Comparison of ENCODE assay signal across 8 cellular contexts in genomic region chr1:101026394-101026788, GRCh38. TPM values are rescaled to one million over a fixed set of nuclear protein-coding genes. Genes with fewer than 3 reads are reported as not detected.
DNase-seq lines count a peak whose midpoint lies in the region; ATAC-seq, FAIRE-seq and TF ChIP-seq lines count a peak whose summit lies in the region.

No MANE protein-coding gene starts in this region.

- H2BK15ac ChIP-seq in H9 (ENCODE audit: low read depth, low read length): no peak overlapping the region

- peaks cover 5% of the 10 kb centered on the region for H3K23me2 ChIP-seq in H9 (ENCODE audit: insufficient read length, low read depth, low read length, poor library complexity, severe bottlenecking)

- no peak overlapping the region for H3T11ph ChIP-seq in H9 (ENCODE audit: low read length)

- no peak overlapping the region for H3K27ac ChIP-seq in H9 (ENCODE audit: insufficient read length, low read depth, low read length)
- H3K27ac ChIP-seq in VCaP: peak overlapping the region; percentile 80
- H3K27ac ChIP-seq in gastroesophageal sphincter: peak overlapping the region; percentile 43 to 91 (median 87)
- peak overlapping the region; percentile 81 to 95 for H3K27ac ChIP-seq in small intestine (ENCODE audit: low read depth in 1 of 2, low read length in 1 of 2)

- no peak overlapping the region for H3K18ac ChIP-seq in H9 (ENCODE audit: insufficient read length, low read depth, low read length)

- TF ChIP-seq EP300 in gastroesophageal sphincter (IDR thresholded peaks at IDR 0.05): no peak

- H3K4me2 ChIP-seq in H9 (ENCODE audit: insufficient read depth, insufficient read length, low read length): peak overlapping the region; percentile 56

- no CpG with 5 or more reads among the region's 5 CpGs for WGBS in H9 (ENCODE audit: extremely low coverage, insufficient read length, low lambda C conversion rate)
- 49 to 55% methylated on average over 2 to 5 of the region's 5 CpGs for WGBS in gastroesophageal sphincter (ENCODE audit: low coverage in 1 of 2), 2 donors
- WGBS in small intestine, 3 donors: 14 to 28% (median 14%) methylated on average over 5 of the region's 5 CpGs

- H2AFZ ChIP-seq in H9 (ENCODE audit: low read length): no peak overlapping the region

- peak overlapping the region; percentile 93; the same call in 1 of the 2 replicates for H3K14ac ChIP-seq in H9 (ENCODE audit: insufficient read depth, low read length)

- H3K27ac Mint-ChIP-seq in H9: peak overlapping the region; percentile 59 to 99 (median 95)

- H3K4me3 ChIP-seq in gastroesophageal sphincter (peak overlapping the region; percentile 77 to 79), small intestine (ENCODE audit: low read depth in 1 of 2, low read length in 2 of 2) (peak overlapping the region; percentile 76 to 89)

- no peak overlapping the region for H2BK5ac ChIP-seq in H9 (ENCODE audit: insufficient read length, low read length)

- no peak overlapping the region for H3K56ac ChIP-seq in H9 (ENCODE audit: insufficient read length, low read depth, low read length)

- H3K36me3 Mint-ChIP-seq in H9 (ENCODE audit: insufficient read depth in 1 of 3, low read depth in 3 of 3): peaks cover 6 to 26% (median 12%) of the 10 kb centered on the region in 3 experiments; a peak in 6 of 7 replicates

- H3K23ac ChIP-seq in H9 (ENCODE audit: insufficient read length, low read depth, low read length): no peak overlapping the region

- H3K4ac ChIP-seq in H9 (ENCODE audit: low read depth, low read length): no peak overlapping the region

- H3K4me1 ChIP-seq in H9 (ENCODE audit: insufficient read depth, low read length) (no peaks in the 10 kb centered on the region), gastroesophageal sphincter (peaks cover 4 to 30% (median 10%) of the 10 kb centered on the region in 3 donors), small intestine (ENCODE audit: control insufficient read depth in 2 of 2, insufficient read depth in 1 of 2, low read depth in 1 of 2, low read length in 1 of 2) (peaks cover 3 to 4% of the 10 kb centered on the region in 2 donors)

- H4K20me1 ChIP-seq in H9 (ENCODE audit: control insufficient read depth, insufficient read depth, insufficient read length): no peaks in the 10 kb centered on the region

- no peak overlapping the region for H4K5ac ChIP-seq in H9 (ENCODE audit: insufficient read length, low read depth, low read length)

- H3K9ac ChIP-seq in H9 (ENCODE audit: extremely low read depth, insufficient read length, low read length): peak overlapping the region; percentile 94

- H2BK20ac ChIP-seq in H9 (ENCODE audit: low read depth, low read length, poor library complexity, severe bottlenecking): no peak overlapping the region

- H2AK5ac ChIP-seq in H9 (ENCODE audit: insufficient read length, low read length): no peak overlapping the region

- H3K27me3 Mint-ChIP-seq in H9 (ENCODE audit: low read depth): no peaks in the 10 kb centered on the region

- H3K79me2 ChIP-seq in H9 (ENCODE audit: insufficient read depth, low read length): peaks cover 4% of the 10 kb centered on the region; the same call in 1 of the 2 replicates

- no peak overlapping the region for H2BK12ac ChIP-seq in H9 (ENCODE audit: insufficient read length, low read depth, low read length)

- TF ChIP-seq CTCF in H9 (conservative IDR thresholded peaks at IDR 0.05): no peak
- TF ChIP-seq CTCF in VCaP (conservative IDR thresholded peaks at IDR 0.05): no peak
- TF ChIP-seq CTCF in gastroesophageal sphincter (IDR thresholded peaks at IDR 0.05): no peak

- H3K27me3 ChIP-seq in H9 (ENCODE audit: insufficient read depth, low read length) (no peaks in the 10 kb centered on the region), gastroesophageal sphincter (no peaks in the 10 kb centered on the region), small intestine (ENCODE audit: control insufficient read depth in 2 of 2, insufficient read depth in 2 of 2, low read length in 2 of 2) (no peaks in the 10 kb centered on the region)

- no peaks in the 10 kb centered on the region for H3K9me3 ChIP-seq in H9 (ENCODE audit: control insufficient read depth, low read depth, low read length)
- no peaks in the 10 kb centered on the region for H3K9me3 ChIP-seq in gastroesophageal sphincter
- H3K9me3 ChIP-seq in small intestine (ENCODE audit: control insufficient read depth, low read depth): no peaks in the 10 kb centered on the region

- H4K91ac ChIP-seq in H9 (ENCODE audit: insufficient read length, low read depth, low read length): no peak overlapping the region

- DNase-seq in H9: no peak
- DNase-seq in small intestine: no peak
- DNase-seq in T1000 (lab: John Stamatoyannopoulos, UW): no peak
- DNase-seq in inferior parietal cortex (ENCODE audit: extremely low spot score): no peak

- FAIRE-seq in small intestine (lab: Jason Lieb, UNC): no peak

- ATAC-seq in gastroesophageal sphincter (no peak), GM18505 (IDR thresholded peaks at IDR 0.05; ENCODE audit: unreplicated experiment) (no peak), GM18868 (IDR thresholded peaks at IDR 0.05; ENCODE audit: unreplicated experiment) (no peak)

- H3K4me3 Mint-ChIP-seq in H9: peak overlapping the region; percentile 98 to 100

- peak overlapping the region; percentile 36 for H4K8ac ChIP-seq in H9 (replicated peaks; ENCODE audit: insufficient read length, low read depth, low read length)

- H2BK120ac ChIP-seq in H9 (ENCODE audit: low read depth, low read length, poor library complexity, severe bottlenecking): no peak overlapping the region

- H3K79me1 ChIP-seq in H9 (ENCODE audit: insufficient read depth, low read depth, low read length, poor library complexity, severe bottlenecking): no peaks in the 10 kb centered on the region

- H3K9me3 Mint-ChIP-seq in H9: no peaks in the 10 kb centered on the region; a peak in 1 of 5 replicates

- peaks cover 18 to 23% of the 10 kb centered on the region in 2 experiments for H3K4me1 Mint-ChIP-seq in H9

- peaks cover 0 to 4% of the 10 kb centered on the region in 2 donors for H3K36me3 ChIP-seq in gastroesophageal sphincter
- H3K36me3 ChIP-seq in small intestine (ENCODE audit: control insufficient read depth in 2 of 2, insufficient read depth in 2 of 2, low read length in 2 of 2): no peaks in the 10 kb centered on the region

- TF ChIP-seq POLR2A in gastroesophageal sphincter (IDR thresholded peaks at IDR 0.05): no peak
- TF ChIP-seq POLR2A in GM18505 (IDR thresholded peaks at IDR 0.05; ENCODE audit: borderline replicate concordance, extremely low read depth, insufficient read depth, insufficient read length): no peak

RNA-seq across cellular contexts. Expression of gene DPH5, which starts 0.8 kb away (rescaled TPM):
- total RNA-seq in H9 (2021): 49.4 and 51.7 TPM in 2 replicates
- 10 to 100 TPM; 14.8 to 26.8 (median 20.5) TPM for total RNA-seq in gastroesophageal sphincter
- polyA plus RNA-seq in small intestine: 10 to 100 TPM; 16.8 to 31.2 (median 17.0) TPM
